In genomic region chr3:72301779-72302178, GRCh38 we compare ENCODE assay signal across 17 cellular contexts.
A peak's percentile ranks its signal among the peaks of the same experiment; 100 is the strongest.
DNase-seq lines count a peak whose midpoint lies in the region; ATAC-seq and TF ChIP-seq lines count a peak whose summit lies in the region.
"Had no signal": no experiment of that assay in that cellular context is flagged by ENCODE, and none has a peak within 500 bp of the region (broad histone marks: within the 10 kb centered on the region; RNA-seq: fewer than 3 reads in every experiment).

No MANE protein-coding gene starts in this region.

- H2BK120ac ChIP-seq in mesenchymal stem cell (ENCODE audit: low read depth, low read length): no peak overlapping the region

- H3K27ac ChIP-seq in mesenchymal stem cell (ENCODE audit: low read length, poor library complexity, severe bottlenecking): no peak overlapping the region
- no peak overlapping the region for H3K27ac ChIP-seq in CD4-positive, alpha-beta T cell (ENCODE audit: low read depth, low read length)
- H3K27ac ChIP-seq: RWPE1, SJSA1 had no signal

- no peaks in the 10 kb centered on the region for H3K79me1 ChIP-seq in mesenchymal stem cell (replicated peaks; ENCODE audit: low read length, poor library complexity, severe bottlenecking)

- no peak overlapping the region for H3K9ac ChIP-seq in mesenchymal stem cell (ENCODE audit: low read length)

- H3K4me3 Mint-ChIP-seq in stimulated activated naive CD8-positive, alpha-beta T cell treated with anti-CD3 and anti-CD28 coated beads, Interleukin-15, Interleukin-2, amounts not matched to agents 100 ng/mL and 50 ng/mL, for 24 hours: no peak overlapping the region
- no peak overlapping the region for H3K4me3 Mint-ChIP-seq in stimulated activated naive CD8-positive, alpha-beta T cell treated with anti-CD3 and anti-CD28 coated beads, Interleukin-15, amount 100 ng/mL, for 72 hours
- H3K4me3 Mint-ChIP-seq in CD4-positive, alpha-beta T cell: no peak overlapping the region

- no peak for TF ChIP-seq CTCF in CD4-positive, alpha-beta T cell (IDR thresholded peaks at IDR 0.05)

- H2BK15ac ChIP-seq in mesenchymal stem cell (ENCODE audit: low read depth, poor library complexity, severe bottlenecking): peak overlapping the region; percentile 39

- no peaks in the 10 kb centered on the region for H3K9me3 ChIP-seq in mesenchymal stem cell (ENCODE audit: control insufficient read depth, low read length)
- H3K9me3 ChIP-seq in CD4-positive, alpha-beta T cell (ENCODE audit: control insufficient read depth, low read length): no peaks in the 10 kb centered on the region
- H3K9me3 ChIP-seq: Caco-2, SJSA1 had no signal

- no peak for ATAC-seq in stimulated activated naive CD8-positive, alpha-beta T cell treated with anti-CD3 and anti-CD28 coated beads, Interleukin-15, amount 100 ng/mL, for 72 hours
- ATAC-seq in CD4-positive, alpha-beta T cell (ENCODE audit: poor library complexity): no peak

- no peaks in the 10 kb centered on the region for H3K9me3 Mint-ChIP-seq in stimulated activated naive CD8-positive, alpha-beta T cell treated with anti-CD3 and anti-CD28 coated beads, Interleukin-15, Interleukin-2, amounts not matched to agents 100 ng/mL and 50 ng/mL, for 24 hours
- peaks cover 0 to 7% of the 10 kb centered on the region in 2 donors for H3K9me3 Mint-ChIP-seq in stimulated activated naive CD8-positive, alpha-beta T cell treated with anti-CD3 and anti-CD28 coated beads, Interleukin-15, amount 100 ng/mL, for 72 hours
- no peaks in the 10 kb centered on the region for H3K9me3 Mint-ChIP-seq in CD4-positive, alpha-beta T cell

- H3K4ac ChIP-seq in mesenchymal stem cell (ENCODE audit: low read depth in 1 of 2, low read length in 2 of 2): no peak overlapping the region

- H3K4me3 ChIP-seq in mesenchymal stem cell (ENCODE audit: insufficient read depth in 1 of 2, low read depth in 1 of 2, low read length in 2 of 2): no peak overlapping the region
- H3K4me3 ChIP-seq: SJSA1 had no signal

- POLR2A ChIA-PET in CD4-positive, alpha-beta T cell (lab: Charles Lee): no interaction called here

- H2BK12ac ChIP-seq in mesenchymal stem cell (ENCODE audit: low read length in 2 of 2): no peak overlapping the region

- H2BK5ac ChIP-seq in mesenchymal stem cell (ENCODE audit: low read depth, low read length, poor library complexity, severe bottlenecking): no peak overlapping the region

- H3K27me3 ChIP-seq in mesenchymal stem cell (ENCODE audit: control insufficient read depth in 1 of 2, insufficient read depth in 1 of 2, low read length in 2 of 2): peaks cover 0 to 23% of the 10 kb centered on the region in 2 experiments
- H3K27me3 ChIP-seq in CD4-positive, alpha-beta T cell (ENCODE audit: control insufficient read depth, insufficient read depth, low read length): no peaks in the 10 kb centered on the region
- H3K27me3 ChIP-seq: SJSA1 had no signal

- no peak overlapping the region for H2AFZ ChIP-seq in mesenchymal stem cell (ENCODE audit: low read depth, low read length)

- peaks cover 3% of the 10 kb centered on the region for H3K4me1 ChIP-seq in mesenchymal stem cell (ENCODE audit: control insufficient read depth, insufficient read depth, low read depth, low read length)
- H3K4me1 ChIP-seq: Caco-2 had no signal

- DNase-seq in stimulated activated naive CD8-positive, alpha-beta T cell treated with anti-CD3 and anti-CD28 coated beads, Interleukin-15, amount 100 ng/mL, for 72 hours: no peak
- peak; percentile 45 to 78 for DNase-seq in SHP77 (lab: John Stamatoyannopoulos, UW)
- no peak for DNase-seq in mesenchymal stem cell
- DNase-seq in CD4-positive, alpha-beta T cell: no peak
- no peak for DNase-seq in NCI-H1048 (lab: John Stamatoyannopoulos, UW)
- no peak for DNase-seq in NCI-H748 treated with DMSO at 0.1 percent for 48 hours (lab: John Stamatoyannopoulos, UW)
- no peak for DNase-seq in NCI-H345 (lab: John Stamatoyannopoulos, UW)
- DNase-seq: C1 segment of cervical spinal cord, Caco-2, DMS153, NCI-H1105, NCI-H1694 treated with DMSO at 0.1 percent for 48 hours, NCI-H2171, NCI-H524 treated with DMSO at 0.1 percent for 48 hours had no signal

- H3K36me3 Mint-ChIP-seq in stimulated activated naive CD8-positive, alpha-beta T cell treated with anti-CD3 and anti-CD28 coated beads, Interleukin-15, Interleukin-2, amounts not matched to agents 100 ng/mL and 50 ng/mL, for 24 hours (ENCODE audit: low read depth): no peaks in the 10 kb centered on the region
- H3K36me3 Mint-ChIP-seq in CD4-positive, alpha-beta T cell (ENCODE audit: low read depth): no peaks in the 10 kb centered on the region

- no peak overlapping the region for H3K23ac ChIP-seq in mesenchymal stem cell (ENCODE audit: low read length in 2 of 2)

- no peak overlapping the region for H3K4me2 ChIP-seq in mesenchymal stem cell (ENCODE audit: low read length, poor library complexity, severe bottlenecking)

- H3K18ac ChIP-seq in mesenchymal stem cell (ENCODE audit: low read depth in 1 of 2, low read length in 2 of 2): no peak overlapping the region

- peak overlapping the region; percentile 36 for H3K27ac Mint-ChIP-seq in stimulated activated naive CD8-positive, alpha-beta T cell treated with anti-CD3 and anti-CD28 coated beads, Interleukin-15, Interleukin-2, amounts not matched to agents 100 ng/mL and 50 ng/mL, for 24 hours
- no peak overlapping the region for H3K27ac Mint-ChIP-seq in stimulated activated naive CD8-positive, alpha-beta T cell treated with anti-CD3 and anti-CD28 coated beads, Interleukin-15, amount 100 ng/mL, for 72 hours
- no peak overlapping the region for H3K27ac Mint-ChIP-seq in CD4-positive, alpha-beta T cell

- peaks cover 7% of the 10 kb centered on the region for H3K27me3 Mint-ChIP-seq in stimulated activated naive CD8-positive, alpha-beta T cell treated with anti-CD3 and anti-CD28 coated beads, Interleukin-15, Interleukin-2, amounts not matched to agents 100 ng/mL and 50 ng/mL, for 24 hours
- H3K27me3 Mint-ChIP-seq in stimulated activated naive CD8-positive, alpha-beta T cell treated with anti-CD3 and anti-CD28 coated beads, Interleukin-15, amount 100 ng/mL, for 72 hours: no peaks in the 10 kb centered on the region
- no peaks in the 10 kb centered on the region for H3K27me3 Mint-ChIP-seq in CD4-positive, alpha-beta T cell

- intact Hi-C loops in CD4-positive, alpha-beta T cell (cut with DNase I, micrococcal nuclease): no loop called here

- H2AK5ac ChIP-seq in mesenchymal stem cell (ENCODE audit: low read length, severe bottlenecking): no peak overlapping the region

- H4K91ac ChIP-seq in mesenchymal stem cell (ENCODE audit: low read length): peak overlapping the region; percentile 62

- CTCF ChIA-PET in CD4-positive, alpha-beta T cell (lab: Charles Lee): no interaction called here

- H4K8ac ChIP-seq in mesenchymal stem cell (ENCODE audit: low read length): no peak overlapping the region

- H3K4me1 Mint-ChIP-seq in stimulated activated naive CD8-positive, alpha-beta T cell treated with anti-CD3 and anti-CD28 coated beads, Interleukin-15, Interleukin-2, amounts not matched to agents 100 ng/mL and 50 ng/mL, for 24 hours (ENCODE audit: low read depth): peaks cover 4% of the 10 kb centered on the region
- H3K4me1 Mint-ChIP-seq in stimulated activated naive CD8-positive, alpha-beta T cell treated with anti-CD3 and anti-CD28 coated beads, Interleukin-15, amount 100 ng/mL, for 72 hours: no peaks in the 10 kb centered on the region
- H3K4me1 Mint-ChIP-seq in CD4-positive, alpha-beta T cell (ENCODE audit: low read depth): no peaks in the 10 kb centered on the region

- no peak overlapping the region for H3K14ac ChIP-seq in mesenchymal stem cell (ENCODE audit: low read length in 2 of 2)

- 96% methylated on average over 6 of the region's 8 CpGs for WGBS in mesenchymal stem cell

- H3K36me3 ChIP-seq in mesenchymal stem cell (ENCODE audit: control insufficient read depth in 1 of 2, insufficient read depth in 2 of 2, low read depth in 1 of 2, low read length in 2 of 2): peaks cover 0 to 2% of the 10 kb centered on the region in 2 experiments
- H3K36me3 ChIP-seq: SJSA1 had no signal

Comparison
In these comparisons a context has a peak if more than half of its experiments do, and no peak if none do; other contexts are left out.
1. DNase-seq: peak in SHP77 (2 of 2); none in stimulated activated naive CD8-positive, alpha-beta T cell treated with anti-CD3 and anti-CD28 coated beads, Interleukin-15, amount 100 ng/mL, for 72 hours (0 of 2), mesenchymal stem cell (single experiment), CD4-positive, alpha-beta T cell (0 of 10), NCI-H1048 (single experiment), NCI-H748 treated with DMSO at 0.1 percent for 48 hours (single experiment) and NCI-H345 (single experiment).